8 cellular contexts compared by ENCODE assay signal in the genomic region with DNA sequence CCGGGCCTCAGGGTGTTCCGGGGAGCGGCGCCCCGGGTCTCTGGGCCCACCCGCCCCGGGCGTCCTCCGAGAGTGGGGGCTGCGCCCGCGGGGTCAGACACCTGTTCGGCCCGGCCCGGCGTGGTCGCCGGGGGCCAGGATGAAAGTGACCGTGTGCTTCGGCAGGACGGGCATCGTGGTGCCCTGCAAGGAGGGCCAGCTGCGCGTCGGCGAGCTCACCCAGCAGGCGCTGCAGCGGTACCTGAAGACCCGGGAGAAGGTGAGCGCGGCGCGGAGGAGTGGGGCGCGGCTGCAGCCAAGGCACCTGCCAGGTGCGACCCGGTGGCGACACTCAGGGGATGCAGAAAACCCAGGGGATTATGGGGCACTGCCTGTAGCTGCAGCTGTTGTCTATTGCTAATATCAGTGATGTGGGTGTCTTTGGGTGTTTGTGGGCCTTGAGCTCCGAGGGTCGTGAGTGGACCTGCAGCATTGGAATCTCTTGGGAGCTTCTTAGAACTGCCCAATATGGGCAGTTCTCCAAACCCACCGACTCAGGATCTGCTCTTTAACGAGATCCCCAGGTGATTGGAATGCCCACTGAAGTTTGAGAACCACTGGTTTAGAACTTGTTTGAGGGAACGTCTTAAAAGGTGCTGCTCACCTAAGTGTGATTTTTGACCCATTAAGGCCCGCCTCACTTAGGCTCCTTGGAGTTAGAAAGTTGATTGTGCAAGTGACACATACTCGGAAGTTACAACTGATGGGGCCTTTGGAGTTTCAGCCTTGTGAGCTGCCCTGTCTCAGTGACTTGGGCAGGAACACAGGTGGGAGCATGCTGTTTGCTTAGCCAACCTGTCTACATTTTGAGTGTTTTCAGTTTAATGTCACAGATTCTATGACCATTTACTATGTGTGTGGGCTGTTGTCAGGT. TPM values are rescaled to one million over a fixed set of nuclear protein-coding genes. Genes with fewer than 3 reads are reported as not detected.
DNase-seq lines count a peak whose midpoint lies in the region; ATAC-seq lines count a peak whose summit lies in the region.

No MANE protein-coding gene starts in this region.

- ATAC-seq in right cardiac atrium: peak; percentile 7 to 43

- intact Hi-C loops in right cardiac atrium (cut with DNase I): loop anchor here in 1 of 4 donors (10.0 kb wide), 1 partner anchor 139 kb away; no protein-coding TSS in a partner anchor

- no peaks in the 10 kb centered on the region for H3K36me3 Mint-ChIP-seq in T-helper 1 cell treated with Interleukin-12 subunit alpha and Interleukin-12 subunit beta and Interleukin-4 antibody, amounts not matched to agents 30 μg/mL and 1 μg/mL, for 36 hours (ENCODE audit: low read depth)
- H3K36me3 Mint-ChIP-seq in activated T-cell treated with anti-CD3 and anti-CD28 coated beads, Interleukin-2, amount 50 U/mL, for 24 hours (ENCODE audit: low read depth): no peaks in the 10 kb centered on the region

- peaks cover 51% of the 10 kb centered on the region for H3K27me3 Mint-ChIP-seq in T-helper 1 cell treated with Interleukin-12 subunit alpha and Interleukin-12 subunit beta and Interleukin-4 antibody, amounts not matched to agents 30 μg/mL and 1 μg/mL, for 36 hours (ENCODE audit: low read depth)
- peaks cover 47% of the 10 kb centered on the region for H3K27me3 Mint-ChIP-seq in activated T-cell treated with anti-CD3 and anti-CD28 coated beads, Interleukin-2, amount 50 U/mL, for 24 hours

- H3K4me3 Mint-ChIP-seq in T-helper 1 cell treated with Interleukin-12 subunit alpha and Interleukin-12 subunit beta and Interleukin-4 antibody, amounts not matched to agents 30 μg/mL and 1 μg/mL, for 36 hours: peak overlapping the region; percentile 45
- H3K4me3 Mint-ChIP-seq in activated T-cell treated with anti-CD3 and anti-CD28 coated beads, Interleukin-2, amount 50 U/mL, for 24 hours: peak overlapping the region; percentile 71

- H3K4me3 ChIP-seq in right cardiac atrium (ENCODE audit: low read length): peak overlapping the region; percentile 99

- DNase-seq in T-helper 1 cell: no peak
- peak; percentile 10 for DNase-seq in HT-29 (ENCODE audit: low spot score)
- no peak for DNase-seq in activated T-cell treated with anti-CD3 and anti-CD28 coated beads, Interleukin-2, amount 50 U/mL, for 24 hours
- peak in 1 of 3 donors; percentile 20 for DNase-seq in right cardiac atrium
- DNase-seq in retina: peak; percentile 63
- DNase-seq in effector CD8-positive, alpha-beta T cell (lab: John Stamatoyannopoulos, UW): no peak
- no peak for DNase-seq in MV-4-11 (lab: John Stamatoyannopoulos, UW)

- H3K27ac Mint-ChIP-seq in T-helper 1 cell treated with Interleukin-12 subunit alpha and Interleukin-12 subunit beta and Interleukin-4 antibody, amounts not matched to agents 30 μg/mL and 1 μg/mL, for 36 hours: no peak overlapping the region
- H3K27ac Mint-ChIP-seq in activated T-cell treated with anti-CD3 and anti-CD28 coated beads, Interleukin-2, amount 50 U/mL, for 24 hours: no peak overlapping the region

- peaks cover 3% of the 10 kb centered on the region for H3K4me1 ChIP-seq in right cardiac atrium (ENCODE audit: control insufficient read depth, insufficient read depth, low read length)

- WGBS in right cardiac atrium: 3% methylated on average over 45 of the region's 45 CpGs

- H3K27me3 ChIP-seq in right cardiac atrium (ENCODE audit: control insufficient read depth, insufficient read depth): no peaks in the 10 kb centered on the region

- no peaks in the 10 kb centered on the region for H3K9me3 ChIP-seq in right cardiac atrium (ENCODE audit: control insufficient read depth, low read length)

- H3K27ac ChIP-seq in right cardiac atrium (ENCODE audit: low read length): peak overlapping the region; percentile 61

- peaks cover 9% of the 10 kb centered on the region for H3K4me1 Mint-ChIP-seq in T-helper 1 cell treated with Interleukin-12 subunit alpha and Interleukin-12 subunit beta and Interleukin-4 antibody, amounts not matched to agents 30 μg/mL and 1 μg/mL, for 36 hours (ENCODE audit: low read depth)
- peaks cover 14% of the 10 kb centered on the region for H3K4me1 Mint-ChIP-seq in activated T-cell treated with anti-CD3 and anti-CD28 coated beads, Interleukin-2, amount 50 U/mL, for 24 hours (ENCODE audit: low read depth)

- H3K9me3 Mint-ChIP-seq in T-helper 1 cell treated with Interleukin-12 subunit alpha and Interleukin-12 subunit beta and Interleukin-4 antibody, amounts not matched to agents 30 μg/mL and 1 μg/mL, for 36 hours: no peaks in the 10 kb centered on the region
- no peaks in the 10 kb centered on the region for H3K9me3 Mint-ChIP-seq in activated T-cell treated with anti-CD3 and anti-CD28 coated beads, Interleukin-2, amount 50 U/mL, for 24 hours

RNA-seq across cellular contexts. Expression of a gene that starts 0.8 kb away (rescaled TPM):
- 1.8 and 3.9 TPM in 2 replicates for total RNA-seq in HT-29 (2014; rRNA removed; shearing (Covaris generic))
- 10 to 100 TPM; 13.0 to 18.6 (median 16.0) TPM for total RNA-seq in right cardiac atrium
- polyA plus RNA-seq in right cardiac atrium: 3.0 TPM

Comparison
In these comparisons a context has a peak if more than half of its experiments do, and no peak if none do; other contexts are left out.
1. DNase-seq: peak in HT-29 (single experiment) and retina (single experiment); none in T-helper 1 cell (0 of 5), activated T-cell treated with anti-CD3 and anti-CD28 coated beads, Interleukin-2, amount 50 U/mL, for 24 hours (single experiment), effector CD8-positive, alpha-beta T cell (single experiment) and MV-4-11 (single experiment).